ENCODE assay signal across 9 cellular contexts in genomic region chr6:51753635-51754034, GRCh38.
DNase-seq lines count a peak whose midpoint lies in the region; ATAC-seq, FAIRE-seq and TF ChIP-seq lines count a peak whose summit lies in the region.
"Had no signal": no experiment of that assay in that cellular context is flagged by ENCODE, and none has a peak within 500 bp of the region (broad histone marks: within the 10 kb centered on the region; RNA-seq: fewer than 3 reads in every experiment).

No MANE protein-coding gene starts in this region.

- peak; percentile 75 for FAIRE-seq in H54 (lab: Jason Lieb, UNC)

- H3K36me3 ChIP-seq in GM06990 (ENCODE audit: control insufficient read depth, insufficient read depth, low read length) (no peaks in the 10 kb centered on the region), lower lobe of right lung (no peaks in the 10 kb centered on the region)

- TF ChIP-seq CTCF in GM06990 (IDR thresholded peaks at IDR 0.05; ENCODE audit: insufficient read depth, low read length, poor library complexity, severe bottlenecking) (peak; percentile 77), lower lobe of right lung (IDR thresholded peaks at IDR 0.05) (peak; percentile 38)

- no peak for TF ChIP-seq POLR2A in H54 (IDR thresholded peaks at IDR 0.05; ENCODE audit: low read depth, low read length)

- ATAC-seq in SK-N-SH treated with all-trans-retinoic acid at 6 μM for 48 hours (peak; percentile 34; the same call in 1 of the 3 replicates), lower lobe of right lung (peak; percentile 50 to 58), HG03460 (IDR thresholded peaks at IDR 0.05; ENCODE audit: unreplicated experiment) (no peak)

- no peaks in the 10 kb centered on the region for H3K27me3 ChIP-seq in GM06990 (replicated peaks; ENCODE audit: control insufficient read depth, insufficient read depth, low read length)
- H3K27me3 ChIP-seq in lower lobe of right lung (ENCODE audit: low read depth), result no peaks in the 10 kb centered on the region

- intact Hi-C loops in lower lobe of right lung (cut with DNase I), result no loop called here

- H3K4me3 ChIP-seq in GM06990 (replicated peaks; ENCODE audit: low read depth, low read length) (no peak overlapping the region), lower lobe of right lung (no peak overlapping the region)

- H3K9me3 ChIP-seq in lower lobe of right lung, result no peaks in the 10 kb centered on the region

- H3K27ac ChIP-seq in lower lobe of right lung, result no peak overlapping the region

- no peaks in the 10 kb centered on the region for H3K4me1 ChIP-seq in lower lobe of right lung

- DNase-seq in GM06990 (ENCODE audit: extremely low read depth, insufficient read length) (no peak), H54 (ENCODE audit: insufficient read length, low spot score) (peak; percentile 5), lower lobe of right lung (peak; percentile 43), 8988T (no peak), DMS79 (lab: John Stamatoyannopoulos, UW) (no peak), DMS79 treated with DMSO at 0.1 percent for 48 hours (lab: John Stamatoyannopoulos, UW) (no peak)
- DNase-seq: activated CD8-positive, alpha-beta memory T cell treated with anti-CD3 and anti-CD28 coated beads for 24 hours had no signal

TF ChIP-seq in SK-N-SH treated with all-trans-retinoic acid at 6 μM for 48 hours, 23 proteins besides CTCF, POLR2A, EP300 and RAD21:
- no peak for TF ChIP-seq ESRRG (CRISPR knock-in tag; IDR thresholded peaks at IDR 0.05)
- no peak for TF ChIP-seq ARNTL (CRISPR knock-in tag; IDR thresholded peaks at IDR 0.05; ENCODE audit: borderline replicate concordance, low read depth)
- no peak for TF ChIP-seq GLIS3 (CRISPR knock-in tag; IDR thresholded peaks at IDR 0.05)
- no peak for TF ChIP-seq SNAI2 (CRISPR knock-in tag; IDR thresholded peaks at IDR 0.05)
- TF ChIP-seq TOX (CRISPR knock-in tag; IDR thresholded peaks at IDR 0.05; ENCODE audit: borderline replicate concordance), result no peak

Comparison
In these comparisons a context has a peak if more than half of its experiments do, and no peak if none do; other contexts are left out.
1. DNase-seq: peak in H54 (single experiment) and lower lobe of right lung (single experiment); none in GM06990 (single experiment), 8988T (single experiment), DMS79 (single experiment) and DMS79 treated with DMSO at 0.1 percent for 48 hours (single experiment).